ENCODE assay signal across 1 cellular context in the genomic region with DNA sequence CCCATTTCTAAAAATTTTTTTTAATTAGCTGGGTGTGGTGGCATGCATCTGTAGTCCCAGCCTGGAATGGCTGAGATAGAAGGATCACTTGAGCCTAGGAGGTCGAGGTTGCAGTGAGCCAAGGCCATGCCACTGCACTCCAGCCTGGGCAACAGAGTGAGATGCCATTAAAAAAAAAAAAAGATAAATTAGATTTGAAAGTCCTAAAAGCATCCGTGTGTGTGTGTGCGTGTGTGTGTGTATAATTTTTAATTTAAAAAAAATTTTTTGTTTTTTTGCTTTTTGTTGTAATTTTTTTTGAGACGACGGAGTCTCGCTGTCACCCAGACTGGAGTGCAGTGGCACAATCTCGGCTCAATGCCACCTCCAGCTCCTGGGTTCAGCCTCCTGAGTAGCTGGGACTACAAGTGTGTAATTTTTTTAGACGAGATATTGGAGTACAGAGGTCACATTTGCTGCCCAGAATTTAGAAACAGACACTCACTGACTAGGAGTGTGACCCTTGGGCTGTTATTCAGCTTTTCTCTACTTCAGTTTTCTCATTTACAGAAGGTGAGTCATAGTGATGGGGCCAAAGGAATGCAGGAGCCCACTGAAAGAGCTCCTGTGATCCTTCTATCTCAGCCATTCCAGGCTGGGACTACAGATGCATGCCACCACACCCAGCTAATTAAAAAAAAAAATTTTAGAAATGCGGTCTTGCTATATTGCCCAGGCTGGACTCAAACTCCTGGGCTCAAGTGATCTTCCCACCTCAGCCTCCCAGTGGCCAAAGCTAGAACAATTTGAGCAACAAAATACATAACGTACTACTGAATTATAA.
A peak's percentile ranks its signal among the peaks of the same experiment; 100 is the strongest.
TF ChIP-seq lines count a peak whose summit lies in the region.

No MANE protein-coding gene starts in this region.

TF ChIP-seq in HepG2, 621 proteins besides CTCF, POLR2A, EP300 and RAD21 (continued from another document and continues in another):
- TF ChIP-seq RERE (CRISPR knock-in tag; IDR thresholded peaks at IDR 0.05; ENCODE audit: low read depth) (0 out of 2 replicates have a peak, but pooled peaks have one; percentile 48), BRD4 (CRISPR knock-in tag; IDR thresholded peaks at IDR 0.05) (no peak), ZNF367 (CRISPR knock-in tag; IDR thresholded peaks at IDR 0.05; ENCODE audit: borderline replicate concordance) (no peak), TCF7 (IDR thresholded peaks at IDR 0.05; ENCODE audit: low read depth) (no peak), ZNF331 (CRISPR knock-in tag; IDR thresholded peaks at IDR 0.05) (0 out of 2 replicates have a peak, but pooled peaks have one; percentile 19), NAIF1 (CRISPR knock-in tag; IDR thresholded peaks at IDR 0.05; ENCODE audit: borderline replicate concordance) (no peak), SRSF1 (optimal IDR thresholded peaks at IDR 0.05; ENCODE audit: low read depth, low read length) (no peak), HMGA1 (CRISPR knock-in tag; conservative IDR thresholded peaks at IDR 0.05) (no peak), ETV5 (CRISPR knock-in tag; IDR thresholded peaks at IDR 0.05; ENCODE audit: borderline replicate concordance) (peak; percentile 43; the same call in 1 of the 2 replicates), ATRX (CRISPR knock-in tag; IDR thresholded peaks at IDR 0.05; ENCODE audit: borderline replicate concordance) (no peak), TFAP4 (IDR thresholded peaks at IDR 0.05; ENCODE audit: borderline replicate concordance, low read depth) (peak; percentile 37; the same call in 1 of the 2 replicates), SRSF4 (IDR thresholded peaks at IDR 0.05; ENCODE audit: low read depth, low read length, poor library complexity, severe bottlenecking) (no peak), ZFY (CRISPR knock-in tag; IDR thresholded peaks at IDR 0.05) (no peak), HMG20A (CRISPR knock-in tag; IDR thresholded peaks at IDR 0.05; ENCODE audit: borderline replicate concordance) (peak; percentile 74; the same call in 1 of the 2 replicates), MIER2 (CRISPR knock-in tag; IDR thresholded peaks at IDR 0.05) (no peak), ZNF782 (CRISPR knock-in tag; IDR thresholded peaks at IDR 0.05; ENCODE audit: borderline replicate concordance) (no peak), ZBTB7A (CRISPR knock-in tag; IDR thresholded peaks at IDR 0.05) (no peak), FOXJ3 (CRISPR knock-in tag; IDR thresholded peaks at IDR 0.05; ENCODE audit: borderline replicate concordance) (no peak), ZNF564 (CRISPR knock-in tag; IDR thresholded peaks at IDR 0.05) (no peak), SRF (IDR thresholded peaks at IDR 0.05; ENCODE audit: low read depth, low read length) (no peak), CENPBD1 (CRISPR knock-in tag; IDR thresholded peaks at IDR 0.05; ENCODE audit: borderline replicate concordance, low read depth) (no peak), KDM6A (CRISPR knock-in tag; IDR thresholded peaks at IDR 0.05; ENCODE audit: low read depth) (peak; percentile 59), ZNF496 (CRISPR knock-in tag; IDR thresholded peaks at IDR 0.05; ENCODE audit: insufficient replicate concordance) (no peak), ZXDC (CRISPR knock-in tag; IDR thresholded peaks at IDR 0.05) (no peak), YEATS2 (CRISPR knock-in tag; IDR thresholded peaks at IDR 0.05; ENCODE audit: borderline replicate concordance) (no peak), AHR (CRISPR knock-in tag; IDR thresholded peaks at IDR 0.05) (no peak), HOXA3 (CRISPR knock-in tag; IDR thresholded peaks at IDR 0.05) (no peak), ZBED4 (CRISPR knock-in tag; IDR thresholded peaks at IDR 0.05; ENCODE audit: borderline replicate concordance) (no peak)
- TF ChIP-seq, protein P1, sequence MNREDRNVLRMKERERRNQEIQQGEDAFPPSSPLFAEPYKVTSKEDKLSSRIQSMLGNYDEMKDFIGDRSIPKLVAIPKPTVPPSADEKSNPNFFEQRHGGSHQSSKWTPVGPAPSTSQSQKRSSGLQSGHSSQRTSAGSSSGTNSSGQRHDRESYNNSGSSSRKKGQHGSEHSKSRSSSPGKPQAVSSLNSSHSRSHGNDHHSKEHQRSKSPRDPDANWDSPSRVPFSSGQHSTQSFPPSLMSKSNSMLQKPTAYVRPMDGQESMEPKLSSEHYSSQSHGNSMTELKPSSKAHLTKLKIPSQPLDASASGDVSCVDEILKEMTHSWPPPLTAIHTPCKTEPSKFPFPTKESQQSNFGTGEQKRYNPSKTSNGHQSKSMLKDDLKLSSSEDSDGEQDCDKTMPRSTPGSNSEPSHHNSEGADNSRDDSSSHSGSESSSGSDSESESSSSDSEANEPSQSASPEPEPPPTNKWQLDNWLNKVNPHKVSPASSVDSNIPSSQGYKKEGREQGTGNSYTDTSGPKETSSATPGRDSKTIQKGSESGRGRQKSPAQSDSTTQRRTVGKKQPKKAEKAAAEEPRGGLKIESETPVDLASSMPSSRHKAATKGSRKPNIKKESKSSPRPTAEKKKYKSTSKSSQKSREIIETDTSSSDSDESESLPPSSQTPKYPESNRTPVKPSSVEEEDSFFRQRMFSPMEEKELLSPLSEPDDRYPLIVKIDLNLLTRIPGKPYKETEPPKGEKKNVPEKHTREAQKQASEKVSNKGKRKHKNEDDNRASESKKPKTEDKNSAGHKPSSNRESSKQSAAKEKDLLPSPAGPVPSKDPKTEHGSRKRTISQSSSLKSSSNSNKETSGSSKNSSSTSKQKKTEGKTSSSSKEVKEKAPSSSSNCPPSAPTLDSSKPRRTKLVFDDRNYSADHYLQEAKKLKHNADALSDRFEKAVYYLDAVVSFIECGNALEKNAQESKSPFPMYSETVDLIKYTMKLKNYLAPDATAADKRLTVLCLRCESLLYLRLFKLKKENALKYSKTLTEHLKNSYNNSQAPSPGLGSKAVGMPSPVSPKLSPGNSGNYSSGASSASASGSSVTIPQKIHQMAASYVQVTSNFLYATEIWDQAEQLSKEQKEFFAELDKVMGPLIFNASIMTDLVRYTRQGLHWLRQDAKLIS (CRISPR knock-in tag; IDR thresholded peaks at IDR 0.05) = no peak; the same call in 1 of the 2 replicates
- TF ChIP-seq, protein P2, sequence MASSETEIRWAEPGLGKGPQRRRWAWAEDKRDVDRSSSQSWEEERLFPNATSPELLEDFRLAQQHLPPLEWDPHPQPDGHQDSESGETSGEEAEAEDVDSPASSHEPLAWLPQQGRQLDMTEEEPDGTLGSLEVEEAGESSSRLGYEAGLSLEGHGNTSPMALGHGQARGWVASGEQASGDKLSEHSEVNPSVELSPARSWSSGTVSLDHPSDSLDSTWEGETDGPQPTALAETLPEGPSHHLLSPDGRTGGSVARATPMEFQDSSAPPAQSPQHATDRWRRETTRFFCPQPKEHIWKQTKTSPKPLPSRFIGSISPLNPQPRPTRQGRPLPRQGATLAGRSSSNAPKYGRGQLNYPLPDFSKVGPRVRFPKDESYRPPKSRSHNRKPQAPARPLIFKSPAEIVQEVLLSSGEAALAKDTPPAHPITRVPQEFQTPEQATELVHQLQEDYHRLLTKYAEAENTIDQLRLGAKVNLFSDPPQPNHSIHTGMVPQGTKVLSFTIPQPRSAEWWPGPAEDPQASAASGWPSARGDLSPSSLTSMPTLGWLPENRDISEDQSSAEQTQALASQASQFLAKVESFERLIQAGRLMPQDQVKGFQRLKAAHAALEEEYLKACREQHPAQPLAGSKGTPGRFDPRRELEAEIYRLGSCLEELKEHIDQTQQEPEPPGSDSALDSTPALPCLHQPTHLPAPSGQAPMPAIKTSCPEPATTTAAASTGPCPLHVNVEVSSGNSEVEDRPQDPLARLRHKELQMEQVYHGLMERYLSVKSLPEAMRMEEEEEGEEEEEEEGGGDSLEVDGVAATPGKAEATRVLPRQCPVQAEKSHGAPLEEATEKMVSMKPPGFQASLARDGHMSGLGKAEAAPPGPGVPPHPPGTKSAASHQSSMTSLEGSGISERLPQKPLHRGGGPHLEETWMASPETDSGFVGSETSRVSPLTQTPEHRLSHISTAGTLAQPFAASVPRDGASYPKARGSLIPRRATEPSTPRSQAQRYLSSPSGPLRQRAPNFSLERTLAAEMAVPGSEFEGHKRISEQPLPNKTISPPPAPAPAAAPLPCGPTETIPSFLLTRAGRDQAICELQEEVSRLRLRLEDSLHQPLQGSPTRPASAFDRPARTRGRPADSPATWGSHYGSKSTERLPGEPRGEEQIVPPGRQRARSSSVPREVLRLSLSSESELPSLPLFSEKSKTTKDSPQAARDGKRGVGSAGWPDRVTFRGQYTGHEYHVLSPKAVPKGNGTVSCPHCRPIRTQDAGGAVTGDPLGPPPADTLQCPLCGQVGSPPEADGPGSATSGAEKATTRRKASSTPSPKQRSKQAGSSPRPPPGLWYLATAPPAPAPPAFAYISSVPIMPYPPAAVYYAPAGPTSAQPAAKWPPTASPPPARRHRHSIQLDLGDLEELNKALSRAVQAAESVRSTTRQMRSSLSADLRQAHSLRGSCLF (CRISPR knock-in tag; IDR thresholded peaks at IDR 0.05; ENCODE audit: borderline replicate concordance) = no peak
